In genomic region chr15:92600902-92601301, GRCh38 we compare ENCODE assay signal across 17 cellular contexts. TPM values are rescaled to one million over a fixed set of nuclear protein-coding genes. Genes with fewer than 3 reads are reported as not detected.
DNase-seq lines count a peak whose midpoint lies in the region; ATAC-seq, FAIRE-seq and TF ChIP-seq lines count a peak whose summit lies in the region.
"Had no signal": no experiment of that assay in that cellular context is flagged by ENCODE, and none has a peak within 500 bp of the region (broad histone marks: within the 10 kb centered on the region; RNA-seq: fewer than 3 reads in every experiment).

No MANE protein-coding gene starts in this region.

- no peak overlapping the region for H3K27ac ChIP-seq in endothelial cell of umbilical vein (ENCODE audit: insufficient read depth, low read depth, low read length)
- no peak overlapping the region for H3K27ac ChIP-seq in WERI-Rb-1
- H3K27ac ChIP-seq: 22Rv1, BLaER1, PC-9 had no signal

- FAIRE-seq in endothelial cell of umbilical vein (lab: Jason Lieb, UNC): no peak

- no peaks in the 10 kb centered on the region for H3K36me3 ChIP-seq in endothelial cell of umbilical vein (ENCODE audit: control insufficient read depth in 2 of 2, extremely low read depth in 1 of 2, insufficient read depth in 2 of 2, low read length in 2 of 2)
- no peaks in the 10 kb centered on the region for H3K36me3 ChIP-seq in mucosa of descending colon (ENCODE audit: low read depth)
- no peaks in the 10 kb centered on the region for H3K36me3 ChIP-seq in WERI-Rb-1
- H3K36me3 ChIP-seq: BLaER1, HAP-1 had no signal

- H3K79me2 ChIP-seq in endothelial cell of umbilical vein (ENCODE audit: control insufficient read depth, insufficient read depth, low read length): no peaks in the 10 kb centered on the region

- TF ChIP-seq CTCF in endothelial cell of umbilical vein (IDR thresholded peaks at IDR 0.05; ENCODE audit: extremely low read depth in 1 of 2, insufficient read depth in 1 of 2, low read depth in 1 of 2, low read length in 2 of 2) (no peak), mucosa of descending colon (IDR thresholded peaks at IDR 0.05) (no peak), WERI-Rb-1 (IDR thresholded peaks at IDR 0.05; ENCODE audit: low read depth, low read length) (no peak)

- H3K4me2 ChIP-seq in endothelial cell of umbilical vein (ENCODE audit: insufficient read depth, low read length): no peak overlapping the region
- H3K4me2 ChIP-seq: BLaER1, PC-9 had no signal

- peaks cover 0 to 8% of the 10 kb centered on the region in 2 experiments for H3K27me3 ChIP-seq in endothelial cell of umbilical vein (ENCODE audit: control insufficient read depth in 2 of 2, insufficient read depth in 2 of 2, low read length in 2 of 2)
- H3K27me3 ChIP-seq in WERI-Rb-1 (ENCODE audit: insufficient read depth, low read depth, severe bottlenecking): no peaks in the 10 kb centered on the region
- H3K27me3 ChIP-seq: BLaER1 had no signal

- POLR2A ChIA-PET in endothelial cell of umbilical vein (lab: Charles Lee): no interaction called here

- intact Hi-C loops in endothelial cell of umbilical vein (cut with micrococcal nuclease): no loop called here
- intact Hi-C loops in mucosa of descending colon (cut with DNase I, micrococcal nuclease): no loop called here

- H3K4me1 ChIP-seq in endothelial cell of umbilical vein (ENCODE audit: control insufficient read depth, extremely low read depth, insufficient read depth, low read length): no peaks in the 10 kb centered on the region
- no peaks in the 10 kb centered on the region for H3K4me1 ChIP-seq in mucosa of descending colon (ENCODE audit: low read depth)
- H3K4me1 ChIP-seq: BLaER1, HAP-1 had no signal

- H3K9me3 ChIP-seq in endothelial cell of umbilical vein (replicated peaks; ENCODE audit: control insufficient read depth, insufficient read depth, low read length) (no peaks in the 10 kb centered on the region), mucosa of descending colon (no peaks in the 10 kb centered on the region), WERI-Rb-1 (ENCODE audit: severe bottlenecking) (no peaks in the 10 kb centered on the region)
- H3K9me3 ChIP-seq: HAP-1 had no signal

- no TSS peak for BruUV-seq in endothelial cell of umbilical vein (replicated peaks; lab: Mats Ljungman, UMichigan)

- CTCF ChIA-PET in endothelial cell of umbilical vein (lab: Charles Lee): no interaction called here

- H4K20me1 ChIP-seq in endothelial cell of umbilical vein (replicated peaks; ENCODE audit: control insufficient read depth, extremely low read depth, insufficient read depth, low read length): no peaks in the 10 kb centered on the region
- H4K20me1 ChIP-seq: BLaER1 had no signal

- peak; percentile 19 to 36 for DNase-seq in NCI-H526 (lab: John Stamatoyannopoulos, UW)
- DNase-seq in NCI-H526 treated with DMSO at 0.1 percent for 48 hours (lab: John Stamatoyannopoulos, UW): no peak
- peak; percentile 15 for DNase-seq in endothelial cell of umbilical vein (ENCODE audit: low read depth, low spot score)
- DNase-seq in mucosa of descending colon: no peak
- peak; percentile 75 for DNase-seq in superior temporal gyrus (ENCODE audit: extremely low spot score)
- no peak for DNase-seq in WERI-Rb-1
- DNase-seq: DMS153, MV-4-11, NCI-H1436, NCI-H2029 treated with DMSO at 0.1 percent for 48 hours, NCI-H69, PC-9 had no signal

- H2AFZ ChIP-seq in endothelial cell of umbilical vein (ENCODE audit: low read depth, low read length): no peak overlapping the region
- H2AFZ ChIP-seq: PC-9 had no signal

- TF ChIP-seq POLR2A in endothelial cell of umbilical vein (IDR thresholded peaks at IDR 0.05; ENCODE audit: low read depth, low read length): no peak
- TF ChIP-seq POLR2A in GM18505 (IDR thresholded peaks at IDR 0.05; ENCODE audit: borderline replicate concordance, extremely low read depth, insufficient read depth, insufficient read length): no peak

- H3K9ac ChIP-seq in endothelial cell of umbilical vein (replicated peaks; ENCODE audit: extremely low read depth, insufficient read depth, low read length): no peak overlapping the region
- H3K9ac ChIP-seq: BLaER1 had no signal

- H3K9me1 ChIP-seq in endothelial cell of umbilical vein (replicated peaks; ENCODE audit: control insufficient read depth, extremely low read depth, insufficient read depth, low read length): no peaks in the 10 kb centered on the region

- no peak overlapping the region for H3K4me3 ChIP-seq in endothelial cell of umbilical vein (replicated peaks in 1 of 3; ENCODE audit: insufficient read depth in 1 of 3, low read depth in 1 of 3, low read length in 3 of 3)
- H3K4me3 ChIP-seq in mucosa of descending colon: no peak overlapping the region
- H3K4me3 ChIP-seq in WERI-Rb-1 (ENCODE audit: low read depth, low read length): no peak overlapping the region
- H3K4me3 ChIP-seq: BLaER1, HAP-1, PC-9 had no signal

- peak; percentile 38 for ATAC-seq in mucosa of descending colon
- ATAC-seq in GM18505 (IDR thresholded peaks at IDR 0.05; ENCODE audit: unreplicated experiment): no peak
- ATAC-seq in GM21367 (IDR thresholded peaks at IDR 0.05; ENCODE audit: unreplicated experiment): no peak

- dilution Hi-C loops in endothelial cell of umbilical vein (cut with MboI; ENCODE audit: extremely low pct_ligation_motif_present, low sequenced_read_pairs): no loop called here

TF ChIP-seq in endothelial cell of umbilical vein, 7 proteins besides CTCF, POLR2A, EP300 and RAD21:
- TF ChIP-seq MYC (IDR thresholded peaks at IDR 0.05; ENCODE audit: low read depth, low read length) (no peak), GATA2 (IDR thresholded peaks at IDR 0.05; ENCODE audit: insufficient read depth, insufficient read length, low read depth, low read length) (no peak), FOS (IDR thresholded peaks at IDR 0.05; ENCODE audit: borderline replicate concordance, insufficient read depth, low read length) (no peak), JUN (IDR thresholded peaks at IDR 0.05; ENCODE audit: borderline replicate concordance, insufficient read depth, insufficient read length, low read depth) (no peak), EZH2 (IDR thresholded peaks at IDR 0.05; ENCODE audit: borderline replicate concordance, low read depth, low read length, severe bottlenecking) (no peak), POLR2AphosphoS5 (IDR thresholded peaks at IDR 0.05; ENCODE audit: insufficient read depth, low read depth, low read length) (no peak)
- TF ChIP-seq, protein P1, sequence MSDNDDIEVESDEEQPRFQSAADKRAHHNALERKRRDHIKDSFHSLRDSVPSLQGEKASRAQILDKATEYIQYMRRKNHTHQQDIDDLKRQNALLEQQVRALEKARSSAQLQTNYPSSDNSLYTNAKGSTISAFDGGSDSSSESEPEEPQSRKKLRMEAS (IDR thresholded peaks at IDR 0.05; ENCODE audit: insufficient read depth, insufficient read length): no peak

RNA-seq across cellular contexts. Expression of gene FAM174B, which starts 54.7 kb away (rescaled TPM):
- 20.0 and 30.2 TPM in 2 replicates for total RNA-seq in endothelial cell of umbilical vein
- 22.9 and 25.9 TPM in 2 replicates for polyA plus RNA-seq in endothelial cell of umbilical vein
- polyA plus RNA-seq in endothelial cell of umbilical vein (2011; cell fraction: cytosol; rRNA removed): 31.8 and 39.0 TPM in 2 replicates
- polyA plus RNA-seq in endothelial cell of umbilical vein (2011; cell fraction: nucleus; rRNA removed): 19.9 and 20.4 TPM in 2 replicates
- 70.9 and 71.0 TPM in 2 replicates for polyA plus RNA-seq in endothelial cell of umbilical vein (2012)
- 31.3 and 47.8 TPM in 2 replicates for polyA minus RNA-seq in endothelial cell of umbilical vein
- 10.9 TPM for polyA minus RNA-seq in endothelial cell of umbilical vein (2011; cell fraction: cytosol; rRNA and poly(A)+ RNA removed)
- polyA minus RNA-seq in endothelial cell of umbilical vein (2011; cell fraction: nucleus; rRNA and poly(A)+ RNA removed): 16.4 and 32.0 TPM in 2 replicates
- 10 to 100 TPM; 14.7 to 30.5 (median 28.5) TPM for total RNA-seq in mucosa of descending colon

Comparison
In these comparisons a context has a peak if more than half of its experiments do, and no peak if none do; other contexts are left out.
1. DNase-seq: peak in NCI-H526 (2 of 2), endothelial cell of umbilical vein (single experiment) and superior temporal gyrus (single experiment); none in NCI-H526 treated with DMSO at 0.1 percent for 48 hours (single experiment), mucosa of descending colon (0 of 3) and WERI-Rb-1 (single experiment).